In the genomic region with DNA sequence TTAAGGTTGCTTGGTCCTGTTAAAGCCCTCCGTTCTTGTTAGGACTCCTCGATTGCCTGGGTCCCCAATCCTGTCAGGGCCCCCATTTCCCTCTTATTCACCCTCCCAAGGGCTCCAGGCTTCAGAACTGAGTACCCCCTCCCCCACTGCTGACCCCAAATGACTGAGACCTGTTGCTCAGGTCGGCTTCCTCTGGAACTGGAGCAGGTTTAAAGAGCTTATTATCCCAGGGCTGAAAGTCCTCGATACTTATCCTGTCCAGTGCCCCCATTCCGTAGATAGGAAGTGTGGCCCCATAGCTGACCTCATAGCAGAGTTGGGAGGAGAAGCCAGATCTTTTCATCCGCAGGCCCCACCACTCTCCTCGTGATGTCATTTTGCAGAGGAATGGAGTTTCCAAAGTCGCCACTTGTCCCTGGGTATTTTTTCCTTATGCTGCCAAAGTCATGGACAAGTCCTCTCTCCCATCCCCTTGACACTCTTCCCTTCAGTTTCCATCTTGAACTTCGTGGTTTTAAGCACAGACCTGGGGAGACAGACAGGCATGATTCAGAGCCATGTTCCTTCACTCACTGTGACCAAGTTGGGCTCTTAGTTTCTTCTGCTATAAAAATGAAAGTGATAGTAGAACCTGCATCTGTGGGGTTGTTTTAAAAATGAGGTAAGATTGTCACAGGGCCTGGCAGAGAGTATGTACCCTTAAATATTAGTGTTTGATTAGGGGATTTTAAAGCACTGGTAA, we compare ENCODE assay signal across 1 cellular context.
TF ChIP-seq lines count a peak whose summit lies in the region.

No MANE protein-coding gene starts in this region.

TF ChIP-seq in K562, 482 proteins besides CTCF, POLR2A, EP300 and RAD21:
- TF ChIP-seq CREM (IDR thresholded peaks at IDR 0.05; ENCODE audit: low read depth) (0 out of 2 replicates have a peak, but pooled peaks have one; percentile 13), GTF2E2 (tag; IDR thresholded peaks at IDR 0.05) (0 out of 2 replicates have a peak, but pooled peaks have one; percentile 41), KDM4B (IDR thresholded peaks at IDR 0.05; ENCODE audit: borderline replicate concordance in 2 of 2, low read depth in 1 of 2) (no peak), JUND (IDR thresholded peaks at IDR 0.05; ENCODE audit: borderline replicate concordance, low read depth, low read length) (no peak), JUND (tag; IDR thresholded peaks at IDR 0.05; ENCODE audit: borderline replicate concordance, low read depth, low read length) (peak; percentile 37; the same call in 1 of the 3 replicates), ZNF436 (CRISPR knock-in tag; IDR thresholded peaks at IDR 0.05) (no peak)
- TF ChIP-seq, protein P1, sequence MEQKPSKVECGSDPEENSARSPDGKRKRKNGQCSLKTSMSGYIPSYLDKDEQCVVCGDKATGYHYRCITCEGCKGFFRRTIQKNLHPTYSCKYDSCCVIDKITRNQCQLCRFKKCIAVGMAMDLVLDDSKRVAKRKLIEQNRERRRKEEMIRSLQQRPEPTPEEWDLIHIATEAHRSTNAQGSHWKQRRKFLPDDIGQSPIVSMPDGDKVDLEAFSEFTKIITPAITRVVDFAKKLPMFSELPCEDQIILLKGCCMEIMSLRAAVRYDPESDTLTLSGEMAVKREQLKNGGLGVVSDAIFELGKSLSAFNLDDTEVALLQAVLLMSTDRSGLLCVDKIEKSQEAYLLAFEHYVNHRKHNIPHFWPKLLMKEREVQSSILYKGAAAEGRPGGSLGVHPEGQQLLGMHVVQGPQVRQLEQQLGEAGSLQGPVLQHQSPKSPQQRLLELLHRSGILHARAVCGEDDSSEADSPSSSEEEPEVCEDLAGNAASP (IDR thresholded peaks at IDR 0.05), result no peak
